ENCODE assay signal across 18 cellular contexts in the genomic region with DNA sequence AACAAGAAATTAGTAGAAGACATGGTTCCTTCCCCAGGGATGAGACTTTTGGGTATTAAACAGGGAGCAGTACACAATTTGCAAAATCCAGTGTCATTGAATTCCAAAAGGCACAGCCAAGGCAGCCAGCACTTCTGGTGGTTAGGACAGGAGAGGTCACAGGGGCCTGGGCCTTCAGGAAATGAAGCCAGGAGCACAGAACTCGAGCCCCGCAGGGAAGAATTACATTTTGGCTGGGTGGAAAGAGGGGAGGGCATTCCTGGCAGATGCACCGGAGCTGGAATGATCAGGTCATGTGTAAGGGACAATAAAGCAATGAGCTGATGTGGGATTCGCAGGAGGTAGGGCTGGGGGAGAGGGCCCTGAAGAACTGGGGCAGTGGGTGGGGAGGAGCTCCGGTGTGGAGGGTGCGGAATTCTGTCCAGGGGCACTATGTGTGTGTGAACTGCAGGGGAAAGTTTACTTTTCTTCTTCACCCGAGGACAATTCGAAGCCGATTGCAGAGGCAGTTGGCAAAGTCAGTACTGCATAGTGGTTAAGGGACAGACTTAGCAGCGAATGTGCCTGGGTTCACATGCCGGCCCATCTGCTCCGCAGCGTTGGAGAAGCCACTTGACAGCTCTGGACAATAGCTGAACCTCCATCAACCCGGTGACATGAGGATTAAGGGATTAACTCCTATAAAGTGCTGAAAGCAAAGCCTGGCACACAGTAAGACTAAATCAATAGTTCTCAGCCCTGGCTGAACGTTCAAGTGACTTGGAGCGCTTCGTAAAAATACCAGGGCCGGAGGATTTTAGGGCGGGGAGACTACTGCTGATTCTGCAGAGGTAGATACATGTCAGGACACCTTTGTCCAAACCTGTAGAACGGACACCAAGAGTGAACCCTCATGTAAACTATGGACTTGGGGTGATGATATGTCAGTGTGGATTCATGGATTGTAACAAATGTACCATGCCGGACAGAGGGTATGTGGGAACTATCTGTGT. TPM values are rescaled to one million over a fixed set of nuclear protein-coding genes. Genes with fewer than 3 reads are reported as not detected.
A peak's percentile ranks its signal among the peaks of the same experiment; 100 is the strongest.
DNase-seq lines count a peak whose midpoint lies in the region; ATAC-seq lines count a peak whose summit lies in the region.
"Had no signal": no experiment of that assay in that cellular context is flagged by ENCODE, and none has a peak within 500 bp of the region (broad histone marks: within the 10 kb centered on the region; RNA-seq: fewer than 3 reads in every experiment).

No MANE protein-coding gene starts in this region.

- no peak overlapping the region for H3K4ac ChIP-seq in trophoblast cell (ENCODE audit: low read depth, low read length)

- peak overlapping the region; percentile 81 for H2AK5ac ChIP-seq in trophoblast cell (ENCODE audit: low read length)

- no CpG with 5 or more reads among the region's 21 CpGs for WGBS in trophoblast cell (ENCODE audit: extremely low coverage, insufficient coverage, insufficient read length)

- no peak overlapping the region for H3K23ac ChIP-seq in trophoblast cell (ENCODE audit: low read length)

- H3K4me2 ChIP-seq in trophoblast cell (ENCODE audit: low read length): no peak overlapping the region

- no peak overlapping the region for H4K12ac ChIP-seq in trophoblast cell (ENCODE audit: low read depth, low read length)

- no peaks in the 10 kb centered on the region for H3K27me3 ChIP-seq in trophoblast cell (ENCODE audit: insufficient read depth, low read length)
- H3K27me3 ChIP-seq: ascending aorta, tibial nerve had no signal

- no peak overlapping the region for H2AFZ ChIP-seq in trophoblast cell (ENCODE audit: insufficient read depth, low read length, poor library complexity)

- H3K9me3 ChIP-seq in trophoblast cell (ENCODE audit: insufficient read depth, low read depth, low read length): no peaks in the 10 kb centered on the region

- H4K91ac ChIP-seq in trophoblast cell (ENCODE audit: low read depth, low read length): peak overlapping the region; percentile 10

- no peaks in the 10 kb centered on the region for H3K36me3 ChIP-seq in trophoblast cell (ENCODE audit: control insufficient read depth in 1 of 2, insufficient read depth in 2 of 2, low read length in 2 of 2)
- H3K36me3 ChIP-seq: ascending aorta, tibial nerve had no signal

- peak overlapping the region; percentile 9 for H3K14ac ChIP-seq in trophoblast cell (ENCODE audit: low read length)

- H2BK5ac ChIP-seq in trophoblast cell (ENCODE audit: low read depth, low read length, poor library complexity): peak overlapping the region; percentile 28

- H2BK120ac ChIP-seq in trophoblast cell (ENCODE audit: insufficient read depth, low read length, poor library complexity): peak overlapping the region; percentile 29

- peak overlapping the region; percentile 43 for H2BK12ac ChIP-seq in trophoblast cell (ENCODE audit: low read length)

- DNase-seq in NCI-H1092 treated with DMSO at 0.1 percent for 48 hours (lab: John Stamatoyannopoulos, UW): peak; percentile 64
- peak; percentile 93 for DNase-seq in SHP77 treated with DMSO at 0.1 percent for 48 hours (lab: John Stamatoyannopoulos, UW)
- DNase-seq in left ventricle myocardium superior: peak; percentile 70
- DNase-seq in trophoblast cell: no peak
- no peak for DNase-seq in hypothalamus (lab: John Stamatoyannopoulos, UW)
- no peak for DNase-seq in activated CD4-positive, alpha-beta T cell treated with anti-CD3 and anti-CD28 coated beads for 4 hours
- DNase-seq: activated B cell treated with CpG ODN at 0.5 μM for 24 hours, HCEC 1CT, Karpas-422, left colon, NCI-H1436 treated with DMSO at 0.1 percent for 48 hours, NCI-H2227 treated with DMSO at 0.1 percent for 48 hours, SIG-M5 had no signal

- no peaks in the 10 kb centered on the region for H3K79me2 ChIP-seq in trophoblast cell (ENCODE audit: control insufficient read depth, insufficient read depth, low read length, poor library complexity)

- intact Hi-C loops in left ventricle myocardium superior (cut with micrococcal nuclease): no loop called here

- H3K18ac ChIP-seq in trophoblast cell (ENCODE audit: low read length): peak overlapping the region; percentile 5

- peaks cover 18 to 25% of the 10 kb centered on the region in 2 experiments for H3K4me1 ChIP-seq in trophoblast cell (ENCODE audit: control insufficient read depth in 1 of 2, insufficient read depth in 2 of 2, low read length in 2 of 2)
- H3K4me1 ChIP-seq: ascending aorta had no signal

- peak overlapping the region; percentile 35 for H4K8ac ChIP-seq in trophoblast cell (ENCODE audit: low read depth, low read length)

- ATAC-seq in left ventricle myocardium superior: peak; percentile 74
- no peak for ATAC-seq in HG03460 (IDR thresholded peaks at IDR 0.05; ENCODE audit: unreplicated experiment)
- no peak for ATAC-seq in GM21529 (IDR thresholded peaks at IDR 0.05; ENCODE audit: unreplicated experiment)
- ATAC-seq: left colon; stimulated activated memory B cell treated with anti-CD40 and anti-IgM and Interleukin-4, amounts not matched to agents 10 μg/mL and 1 μg/mL and 100 μg/mL, for 72 hours had no signal

- no peak overlapping the region for H3K27ac ChIP-seq in trophoblast cell (ENCODE audit: low read depth, low read length)
- H3K27ac ChIP-seq: ascending aorta, tibial nerve had no signal

- no peak overlapping the region for H3K9ac ChIP-seq in trophoblast cell (ENCODE audit: low read length)

- H3K79me1 ChIP-seq in trophoblast cell (ENCODE audit: low read length): peaks cover 16% of the 10 kb centered on the region

- H3K4me3 ChIP-seq in trophoblast cell (ENCODE audit: low read depth, low read length): no peak overlapping the region
- H3K4me3 ChIP-seq: ascending aorta, tibial nerve had no signal

RNA-seq across cellular contexts. Expression of a gene that starts 36.4 kb away (rescaled TPM):
- total RNA-seq in left ventricle myocardium superior: 257 TPM
- 8.5 and 8.7 TPM in 2 replicates for polyA plus RNA-seq in trophoblast cell (2013)
- total RNA-seq: ascending aorta had no signal

Comparison
In these comparisons a context has a peak if more than half of its experiments do, and no peak if none do; other contexts are left out.
1. DNase-seq: peak in NCI-H1092 treated with DMSO at 0.1 percent for 48 hours (single experiment), SHP77 treated with DMSO at 0.1 percent for 48 hours (single experiment) and left ventricle myocardium superior (single experiment); none in trophoblast cell (0 of 2), hypothalamus (0 of 51) and activated CD4-positive, alpha-beta T cell treated with anti-CD3 and anti-CD28 coated beads for 4 hours (0 of 2).